1 cellular context compared by ENCODE assay signal in genomic region chr10:72243822-72244437, GRCh38.
TF ChIP-seq lines count a peak whose summit lies in the region.

No MANE protein-coding gene starts in this region.

TF ChIP-seq in K562, 482 proteins besides CTCF, POLR2A, EP300 and RAD21 (continued from another document and continues in another):
- TF ChIP-seq RERE (CRISPR knock-in tag; IDR thresholded peaks at IDR 0.05; ENCODE audit: borderline replicate concordance): no peak
- no peak for TF ChIP-seq NR2F6 (CRISPR knock-in tag; IDR thresholded peaks at IDR 0.05)
- TF ChIP-seq LEF1 (IDR thresholded peaks at IDR 0.05): no peak; the same call in 1 of the 2 replicates
- peak; percentile 60 for TF ChIP-seq CBFA2T3 (IDR thresholded peaks at IDR 0.05)
- no peak for TF ChIP-seq ZNF512 (tag; IDR thresholded peaks at IDR 0.05)
- no peak for TF ChIP-seq WHSC1 (IDR thresholded peaks at IDR 0.05; ENCODE audit: low read length)
- TF ChIP-seq ZNF699 (CRISPR knock-in tag; IDR thresholded peaks at IDR 0.05; ENCODE audit: insufficient replicate concordance): no peak
- no peak for TF ChIP-seq HINFP (tag; conservative IDR thresholded peaks at IDR 0.05; ENCODE audit: low read depth)
- TF ChIP-seq PTBP1 (IDR thresholded peaks at IDR 0.05; ENCODE audit: low read depth, low read length): no peak
- peak; percentile 71 for TF ChIP-seq CXXC5 (CRISPR knock-in tag; IDR thresholded peaks at IDR 0.05)
- no peak for TF ChIP-seq ATF1 (CRISPR knock-in tag; IDR thresholded peaks at IDR 0.05)
- TF ChIP-seq ATF1 (tag; IDR thresholded peaks at IDR 0.05): 0 out of 2 replicates have a peak, but pooled peaks have one; percentile 12
- TF ChIP-seq E2F6 (IDR thresholded peaks at IDR 0.05; ENCODE audit: borderline replicate concordance in 1 of 2, extremely low read depth in 1 of 2, insufficient read depth in 1 of 2, insufficient read length in 1 of 2, low read depth in 1 of 2, low read length in 1 of 2, poor library complexity in 1 of 2, severe bottlenecking in 1 of 2): no peak
- no peak for TF ChIP-seq AFF1 (IDR thresholded peaks at IDR 0.05; ENCODE audit: low read depth in 1 of 2, partially characterized antibody in 2 of 2)
- TF ChIP-seq THAP7 (CRISPR knock-in tag; IDR thresholded peaks at IDR 0.05): no peak
- no peak for TF ChIP-seq CAMTA2 (CRISPR knock-in tag; conservative IDR thresholded peaks at IDR 0.05)
- no peak; a peak in 1 of 6 replicates for TF ChIP-seq ZBTB11 (CRISPR knock-in tag; IDR thresholded peaks at IDR 0.05)
- no peak for TF ChIP-seq ETV6 (IDR thresholded peaks at IDR 0.05; ENCODE audit: borderline replicate concordance in 1 of 2, low read depth in 2 of 2, low read length in 1 of 2)
- TF ChIP-seq ETV6 (CRISPR knock-in tag; IDR thresholded peaks at IDR 0.05; ENCODE audit: borderline replicate concordance): no peak
- TF ChIP-seq ZBTB49 (CRISPR knock-in tag; IDR thresholded peaks at IDR 0.05; ENCODE audit: borderline replicate concordance): no peak
- no peak for TF ChIP-seq SMARCC2 (IDR thresholded peaks at IDR 0.05; ENCODE audit: low read depth)
- peak in 1 of 2 experiments; percentile 33; a peak in 1 of 4 replicates for TF ChIP-seq MAZ (CRISPR knock-in tag; conservative IDR thresholded peaks at IDR 0.05 in 1 of 2, IDR thresholded peaks at IDR 0.05 in 1 of 2)
- TF ChIP-seq TAF15 (IDR thresholded peaks at IDR 0.05; ENCODE audit: low read depth, low read length): no peak
- peak; percentile 16; the same call in 1 of the 2 replicates for TF ChIP-seq CEBPB (tag; IDR thresholded peaks at IDR 0.05)
- TF ChIP-seq SMARCA5 (IDR thresholded peaks at IDR 0.05): no peak
- TF ChIP-seq NCOA6 (IDR thresholded peaks at IDR 0.05): no peak
- TF ChIP-seq TCF3 (CRISPR knock-in tag; IDR thresholded peaks at IDR 0.05): peak; percentile 62; the same call in 1 of the 2 replicates
- no peak for TF ChIP-seq HDAC6 (IDR thresholded peaks at IDR 0.05; ENCODE audit: low read depth, low read length)
- TF ChIP-seq SAFB (IDR thresholded peaks at IDR 0.05; ENCODE audit: borderline replicate concordance, low read depth, low read length): no peak
- no peak for TF ChIP-seq TRIM24 (IDR thresholded peaks at IDR 0.05)
- TF ChIP-seq TAL1 (IDR thresholded peaks at IDR 0.05): no peak; the same call in 1 of the 2 replicates
- no peak for TF ChIP-seq ZBTB8A (IDR thresholded peaks at IDR 0.05; ENCODE audit: partially characterized antibody)
- no peak for TF ChIP-seq ZNF408 (CRISPR knock-in tag; IDR thresholded peaks at IDR 0.05; ENCODE audit: low read depth)
- no peak for TF ChIP-seq EWSR1 (IDR thresholded peaks at IDR 0.05; ENCODE audit: borderline replicate concordance, low read depth, partially characterized antibody)
- no peak for TF ChIP-seq SRSF9 (IDR thresholded peaks at IDR 0.05; ENCODE audit: borderline replicate concordance, low read depth, low read length)
- TF ChIP-seq ZNF778 (CRISPR knock-in tag; IDR thresholded peaks at IDR 0.05): no peak
- TF ChIP-seq ZNF253 (CRISPR knock-in tag; conservative IDR thresholded peaks at IDR 0.05): no peak
